ENCODE assay signal across 22 cellular contexts in genomic region chr14:66600416-66600815, GRCh38.
DNase-seq lines count a peak whose midpoint lies in the region; FAIRE-seq and TF ChIP-seq lines count a peak whose summit lies in the region.
"Had no signal": no experiment of that assay in that cellular context is flagged by ENCODE, and none has a peak within 500 bp of the region (broad histone marks: within the 10 kb centered on the region; RNA-seq: fewer than 3 reads in every experiment).

No MANE protein-coding gene starts in this region.

- no peak for FAIRE-seq in H54 (lab: Jason Lieb, UNC)
- FAIRE-seq: endometrium had no signal

- H3K9ac ChIP-seq in Karpas-422 (ENCODE audit: low read length), result no peak overlapping the region
- H3K9ac ChIP-seq: KMS-11, neural progenitor cell had no signal

- TF ChIP-seq POLR2A in H54 (IDR thresholded peaks at IDR 0.05; ENCODE audit: low read depth, low read length), result no peak

- H3K4me3 ChIP-seq in AG04449 (ENCODE audit: low read depth, low read length) (no peak overlapping the region), Karpas-422 (ENCODE audit: low read length) (no peak overlapping the region), astrocyte of the spinal cord (ENCODE audit: low read depth, low read length) (no peak overlapping the region), fibroblast of the aortic adventitia (ENCODE audit: low read depth, low read length) (no peak overlapping the region)
- H3K4me3 ChIP-seq: coronary artery, left lung, mucosa of descending colon, neural progenitor cell had no signal

- H4K20me1 ChIP-seq in Karpas-422 (ENCODE audit: insufficient read depth, low read depth, low read length), result no peaks in the 10 kb centered on the region

- in situ Hi-C loops in astrocyte of the spinal cord (cut with HindIII; ENCODE audit: low sequenced_read_pairs), result no loop called here

- no peaks in the 10 kb centered on the region for H3K36me3 ChIP-seq in Karpas-422 (ENCODE audit: insufficient read depth, low read length)
- H3K36me3 ChIP-seq: left lung, neural progenitor cell had no signal

- no peaks in the 10 kb centered on the region for H3K27me3 ChIP-seq in Karpas-422 (ENCODE audit: low read length)
- H3K27me3 ChIP-seq: left lung, neural progenitor cell had no signal

- no peak overlapping the region for H2AFZ ChIP-seq in Karpas-422 (ENCODE audit: low read length)
- H2AFZ ChIP-seq: neural progenitor cell had no signal

- DNase-seq in AG04449 (ENCODE audit: low read depth, low spot score) (peak; percentile 2), Karpas-422 (peak; percentile 4), astrocyte of the spinal cord (ENCODE audit: low read depth, low spot score) (peak; percentile 26), fibroblast of the aortic adventitia (ENCODE audit: low read depth) (peak; percentile 18), retina (no peak), H54 (ENCODE audit: insufficient read length, low spot score) (no peak), HUDEP-2 (lab: John Stamatoyannopoulos, UW; ENCODE audit: unreplicated experiment in 76 of 76) (no peak)
- DNase-seq in stimulated activated CD4-positive, alpha-beta T cell treated with anti-CD3 and anti-CD28 coated beads, Interleukin-4, amount 100 ng/mL, for 24 hours, result no peak
- DNase-seq: activated CD8-positive, alpha-beta T cell treated with anti-CD3 and anti-CD28 coated beads for 36 hours; activated naive CD4-positive, alpha-beta T cell; activated T-cell treated with anti-CD3 and anti-CD28 coated beads, Interleukin-2, amount 50 U/mL, for 1 hour; anterior cingulate cortex; DMS153; left lung; mucosa of descending colon; NCI-H82; stimulated activated CD4-positive, alpha-beta T cell treated with anti-CD3 and anti-CD28 coated beads, Interleukin-12 subunit alpha, Interleukin-12 subunit beta, amount 100 ng/mL, for 4 hours; substantia nigra had no signal

- H3K4me2 ChIP-seq in Karpas-422 (ENCODE audit: low read depth, low read length, poor library complexity, severe bottlenecking), result no peak overlapping the region
- H3K4me2 ChIP-seq: KMS-11, neural progenitor cell had no signal

- no peaks in the 10 kb centered on the region for H3K9me3 ChIP-seq in Karpas-422 (ENCODE audit: low read length)
- H3K9me3 ChIP-seq: mucosa of descending colon had no signal

- no peak overlapping the region for H3K27ac ChIP-seq in Karpas-422 (ENCODE audit: low read length)
- H3K27ac ChIP-seq: coronary artery, KMS-11, left lung, neural progenitor cell had no signal

- TF ChIP-seq CTCF in AG04449 (IDR thresholded peaks at IDR 0.05; ENCODE audit: insufficient read depth, low read length, missing control alignments), result no peak
- no peak for TF ChIP-seq CTCF in astrocyte of the spinal cord (IDR thresholded peaks at IDR 0.05; ENCODE audit: low read depth, low read length)
- TF ChIP-seq CTCF in fibroblast of the aortic adventitia (IDR thresholded peaks at IDR 0.05; ENCODE audit: insufficient read depth, low read length), result no peak

- POLR2A ChIA-PET in AG04449 (lab: Yijun Ruan, JAX), result no interaction called here

- H3K4me1 ChIP-seq in Karpas-422 (ENCODE audit: low read length), result no peaks in the 10 kb centered on the region
- H3K4me1 ChIP-seq: left lung, neural progenitor cell had no signal

- CTCF ChIA-PET in AG04449 (lab: Yijun Ruan, JAX), result no interaction called here

- H3K79me2 ChIP-seq in Karpas-422 (ENCODE audit: low read length), result no peaks in the 10 kb centered on the region

- H3K9me2 ChIP-seq in Karpas-422 (replicated peaks; ENCODE audit: insufficient read depth, low read length), result no peaks in the 10 kb centered on the region

Comparison
In these comparisons a context has a peak if more than half of its experiments do, and no peak if none do; other contexts are left out.
1. DNase-seq: peak in AG04449 (single experiment), Karpas-422 (single experiment), astrocyte of the spinal cord (single experiment) and fibroblast of the aortic adventitia (single experiment); none in retina (single experiment), stimulated activated CD4-positive, alpha-beta T cell treated with anti-CD3 and anti-CD28 coated beads, Interleukin-4, amount 100 ng/mL, for 24 hours (single experiment), H54 (single experiment) and HUDEP-2 (0 of 76).